Comparison of ENCODE assay signal across 8 cellular contexts in the genomic region with DNA sequence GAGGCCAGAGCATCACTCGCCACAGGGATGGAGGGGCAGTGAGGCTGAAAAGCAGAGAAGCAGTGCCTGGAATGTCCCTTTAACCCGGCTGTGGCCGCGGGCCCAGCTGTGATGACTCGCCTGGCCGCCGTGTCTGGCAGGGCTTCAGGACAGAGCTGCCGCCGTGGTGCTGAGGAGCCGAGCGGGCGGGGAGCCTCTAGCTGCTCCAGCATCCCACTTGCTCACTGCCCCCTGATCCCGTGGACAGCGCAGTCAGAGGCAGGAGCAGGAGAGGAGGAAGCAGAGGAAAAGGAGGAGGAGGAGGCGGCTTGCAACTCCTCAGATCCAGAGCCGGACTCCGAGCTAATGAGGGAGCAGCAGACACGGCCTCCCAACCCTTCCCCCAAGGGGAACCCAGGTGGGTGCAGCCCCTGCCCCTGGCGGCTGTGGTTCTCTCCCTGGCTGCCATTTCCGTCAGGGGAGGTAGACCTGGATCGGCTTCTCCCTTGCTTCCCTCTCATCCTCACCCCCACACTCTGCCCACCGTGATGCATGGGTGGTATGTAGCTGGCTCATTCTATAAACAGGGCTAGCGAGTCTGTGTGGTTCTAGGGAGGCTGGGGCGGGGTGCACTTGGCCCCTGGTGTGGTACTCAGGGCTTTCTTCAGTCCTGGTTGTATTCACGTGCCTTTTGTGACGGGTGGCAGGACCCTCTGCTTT.
DNase-seq lines count a peak whose midpoint lies in the region; ATAC-seq and TF ChIP-seq lines count a peak whose summit lies in the region.

No MANE protein-coding gene starts in this region.

- H3K79me2 ChIP-seq in mesendoderm (ENCODE audit: control insufficient read depth, insufficient read depth, low read length), result peaks cover 9% of the 10 kb centered on the region

- no peak overlapping the region for H2BK120ac ChIP-seq in mesendoderm (ENCODE audit: low read depth, low read length)

- no peak overlapping the region for H3K23ac ChIP-seq in mesendoderm (ENCODE audit: low read length)

- DNase-seq in NT2/D1 (ENCODE audit: low read depth, low spot score) (no peak), mesenteric fat pad (ENCODE audit: low spot score) (peak; percentile 95), upper lobe of left lung (peak in 1 of 2 donors; percentile 93), mesendoderm (no peak), NCI-H2029 treated with DMSO at 0.1 percent for 48 hours (lab: John Stamatoyannopoulos, UW) (no peak)

- H3K18ac ChIP-seq in mesendoderm (ENCODE audit: low read length), result no peak overlapping the region

- peaks cover 17% of the 10 kb centered on the region for H3K79me1 ChIP-seq in mesendoderm (ENCODE audit: low read length)

- ATAC-seq in esophagus mucosa (peak; percentile 30), upper lobe of left lung (ENCODE audit: low FRiP score in 2 of 2) (peak; percentile 66 to 88), HG03442 (IDR thresholded peaks at IDR 0.05; ENCODE audit: unreplicated experiment) (no peak), HG02884 (IDR thresholded peaks at IDR 0.05; ENCODE audit: unreplicated experiment) (no peak)

- 66 to 80% methylated on average over 16 to 26 of the region's 26 CpGs for WGBS in upper lobe of left lung, 2 donors
- WGBS in mesendoderm (ENCODE audit: extremely low coverage, insufficient coverage, low lambda C conversion rate), result no CpG with 5 or more reads among the region's 26 CpGs

- H3K36me3 ChIP-seq in NT2/D1 (ENCODE audit: insufficient read depth, insufficient read length, low read length), result peaks cover 53% of the 10 kb centered on the region
- peaks cover 0 to 29% (median 7%) of the 10 kb centered on the region in 4 donors for H3K36me3 ChIP-seq in upper lobe of left lung
- H3K36me3 ChIP-seq in mesendoderm (ENCODE audit: control insufficient read depth, insufficient read depth, low read length), result peaks cover 4% of the 10 kb centered on the region

- H2AK5ac ChIP-seq in mesendoderm (ENCODE audit: low read length), result no peak overlapping the region

- H3K4me3 ChIP-seq in NT2/D1 (ENCODE audit: insufficient read length, low read depth), result no peak overlapping the region
- no peak overlapping the region for H3K4me3 ChIP-seq in upper lobe of left lung
- no peak overlapping the region for H3K4me3 ChIP-seq in mesendoderm (ENCODE audit: low read length)

- H3K9ac ChIP-seq in NT2/D1 (ENCODE audit: insufficient read length, low read depth) (peak overlapping the region; percentile 12), mesendoderm (ENCODE audit: low read length) (no peak overlapping the region)

- H3K27ac ChIP-seq in upper lobe of left lung (peak overlapping the region in 3 of 4 donors; percentile 13 to 26 (median 15)), mesendoderm (ENCODE audit: low read depth, low read length) (no peak overlapping the region)

- no peak overlapping the region for H4K5ac ChIP-seq in mesendoderm (ENCODE audit: low read length)

- H2BK5ac ChIP-seq in mesendoderm (ENCODE audit: low read length), result no peak overlapping the region

- H3K4me2 ChIP-seq in mesendoderm (ENCODE audit: low read length), result no peak overlapping the region

- TF ChIP-seq EP300 in upper lobe of left lung (IDR thresholded peaks at IDR 0.05), result no peak

- TF ChIP-seq POLR2A in upper lobe of left lung (IDR thresholded peaks at IDR 0.05), result no peak

- no peak for TF ChIP-seq CTCF in upper lobe of left lung (IDR thresholded peaks at IDR 0.05)

- H3K27me3 ChIP-seq in NT2/D1 (ENCODE audit: insufficient read depth, insufficient read length), result no peaks in the 10 kb centered on the region
- no peaks in the 10 kb centered on the region for H3K27me3 ChIP-seq in upper lobe of left lung
- H3K27me3 ChIP-seq in mesendoderm (ENCODE audit: insufficient read depth, low read length, poor library complexity), result no peaks in the 10 kb centered on the region

- no peaks in the 10 kb centered on the region for H3K9me3 ChIP-seq in NT2/D1 (ENCODE audit: insufficient read depth, low read length)
- H3K9me3 ChIP-seq in upper lobe of left lung, result no peaks in the 10 kb centered on the region

- no peak overlapping the region for H3K4ac ChIP-seq in mesendoderm (ENCODE audit: low read depth, low read length)

- no peak overlapping the region for H4K8ac ChIP-seq in mesendoderm (ENCODE audit: low read depth, low read length)

- no peak overlapping the region for H2BK15ac ChIP-seq in mesendoderm (replicated peaks; ENCODE audit: low read depth)

- H3K56ac ChIP-seq in mesendoderm (ENCODE audit: low read length), result no peak overlapping the region

- H3K4me1 ChIP-seq in NT2/D1 (ENCODE audit: insufficient read depth, insufficient read length), result peaks cover 19% of the 10 kb centered on the region
- H3K4me1 ChIP-seq in upper lobe of left lung, result peaks cover 32 to 55% (median 48%) of the 10 kb centered on the region in 4 donors
- peaks cover 7% of the 10 kb centered on the region for H3K4me1 ChIP-seq in mesendoderm (ENCODE audit: control insufficient read depth, low read depth, low read length)

Comparison
In these comparisons a context has a peak if more than half of its experiments do, and no peak if none do; other contexts are left out.
1. ATAC-seq: peak in esophagus mucosa (single experiment) and upper lobe of left lung (2 of 2); none in HG03442 (single experiment) and HG02884 (single experiment).